ENCODE assay signal across 19 cellular contexts in genomic region chr2:241903121-241904010, GRCh38. TPM values are rescaled to one million over a fixed set of nuclear protein-coding genes. Genes with fewer than 3 reads are reported as not detected.
DNase-seq lines count a peak whose midpoint lies in the region; ATAC-seq and TF ChIP-seq lines count a peak whose summit lies in the region.
"Had no signal": no experiment of that assay in that cellular context is flagged by ENCODE, and none has a peak within 500 bp of the region (broad histone marks: within the 10 kb centered on the region; RNA-seq: fewer than 3 reads in every experiment).

No MANE protein-coding gene starts in this region.

- TF ChIP-seq CTCF in suprapubic skin (IDR thresholded peaks at IDR 0.05): no peak
- TF ChIP-seq CTCF in GM13976 (IDR thresholded peaks at IDR 0.05; ENCODE audit: borderline replicate concordance, control extremely low read depth, extremely low read depth, insufficient read depth, missing control alignments): no peak

- H3K36me3 ChIP-seq in suprapubic skin: no peaks in the 10 kb centered on the region
- H3K36me3 ChIP-seq: heart left ventricle, left ventricle myocardium inferior, MG63, neutrophil had no signal

- TF ChIP-seq POLR2A in suprapubic skin (IDR thresholded peaks at IDR 0.05): no peak

- H3K27ac ChIP-seq in suprapubic skin: no peak overlapping the region
- H3K27ac ChIP-seq: A549, heart left ventricle, left ventricle myocardium inferior, neutrophil had no signal

- H3K9me3 ChIP-seq in suprapubic skin: no peaks in the 10 kb centered on the region
- H3K9me3 ChIP-seq: A549, heart left ventricle, left ventricle myocardium inferior, MG63, neutrophil had no signal

- ATAC-seq in left lobe of liver: no peak
- no peak for ATAC-seq in GM18502 (IDR thresholded peaks at IDR 0.05; ENCODE audit: poor library complexity, unreplicated experiment)
- ATAC-seq: A549, heart left ventricle had no signal

- peak; percentile 12 for DNase-seq in activated T-cell treated with anti-CD3 and anti-CD28 coated beads, Interleukin-2, amount 50 U/mL, for 1 hour
- DNase-seq in activated T-cell treated with anti-CD3 and anti-CD28 coated beads for 4 hours (no peak), NCI-H82 (lab: John Stamatoyannopoulos, UW) (peak; percentile 89), left lobe of liver (ENCODE audit: low spot score) (peak; percentile 38), suprapubic skin (ENCODE audit: low spot score in 2 of 2) (peak; percentile 60 to 74), SW 1271 (lab: John Stamatoyannopoulos, UW) (no peak), GM13976 (ENCODE audit: low spot score) (no peak)
- DNase-seq: activated CD4-positive, alpha-beta T cell treated with anti-CD3 and anti-CD28 coated beads for 1 hour; Calu3; left ventricle myocardium inferior; MG63; NCI-H226; RPMI8226; T1000 had no signal

- H3K4me3 ChIP-seq in suprapubic skin: no peak overlapping the region
- H3K4me3 ChIP-seq: A549, MG63 had no signal

- WGBS in suprapubic skin: 91% methylated on average over 21 of the region's 40 CpGs

- in situ Hi-C loops in GM13976 (cut with MboI; ENCODE audit: low sequenced_read_pairs, unreplicated experiment): no loop called here

- H3K27me3 ChIP-seq in suprapubic skin: no peaks in the 10 kb centered on the region
- H3K27me3 ChIP-seq: MG63 had no signal

- peaks cover 39% of the 10 kb centered on the region for H3K4me1 ChIP-seq in suprapubic skin
- H3K4me1 ChIP-seq: A549 had no signal

- no peak for TF ChIP-seq EP300 in suprapubic skin (IDR thresholded peaks at IDR 0.05)

RNA-seq across cellular contexts. Expression of gene RTP5, which starts 33.8 kb away (rescaled TPM):
- not detected for total RNA-seq in left lobe of liver
- not detected for total RNA-seq in suprapubic skin
- total RNA-seq: bronchial epithelial cell, Calu3, heart left ventricle, left ventricle myocardium inferior had no signal

RNA-seq across cellular contexts. Expression of gene PDCD1, which starts 44.7 kb away (rescaled TPM):
- total RNA-seq in left lobe of liver: 0.18 TPM
- not detected for total RNA-seq in suprapubic skin
- total RNA-seq: bronchial epithelial cell, Calu3 had no signal

Comparison
In these comparisons a context has a peak if more than half of its experiments do, and no peak if none do; other contexts are left out.
1. DNase-seq: peak in activated T-cell treated with anti-CD3 and anti-CD28 coated beads, Interleukin-2, amount 50 U/mL, for 1 hour (single experiment), NCI-H82 (single experiment), left lobe of liver (single experiment) and suprapubic skin (2 of 2); none in activated T-cell treated with anti-CD3 and anti-CD28 coated beads for 4 hours (single experiment), SW 1271 (0 of 2) and GM13976 (single experiment).